In genomic region chr2:58046585-58047372, GRCh38 we compare ENCODE assay signal across 7 cellular contexts. TPM values are rescaled to one million over a fixed set of nuclear protein-coding genes. Genes with fewer than 3 reads are reported as not detected.
A peak's percentile ranks its signal among the peaks of the same experiment; 100 is the strongest.
DNase-seq lines count a peak whose midpoint lies in the region; ATAC-seq and FAIRE-seq lines count a peak whose summit lies in the region.

Gene VRK2, plus strand, starts transcription at chr2:58046806. Its CDS starts 2,026 bp downstream, at chr2:58048832.

- H3K27ac ChIP-seq in iPS-18a (ENCODE audit: low read length) (peak within 1 kb of the TSS; percentile 95), small intestine (ENCODE audit: low read depth in 1 of 2, low read length in 1 of 2) (peak within 1 kb of the TSS; percentile 89 to 98)

- no peaks in the 10 kb centered on the region for H3K9me3 ChIP-seq in iPS-18a (ENCODE audit: control insufficient read depth, low read depth, low read length)
- no peaks in the 10 kb centered on the region for H3K9me3 ChIP-seq in small intestine (ENCODE audit: control insufficient read depth, low read depth)

- peak within 1 kb of the TSS; percentile 83 for H3K9ac ChIP-seq in iPS-18a (ENCODE audit: low read length)

- ATAC-seq in GM18502 (IDR thresholded peaks at IDR 0.05; ENCODE audit: poor library complexity, unreplicated experiment) (peak; percentile 90), HG02943 (IDR thresholded peaks at IDR 0.05; ENCODE audit: low read depth, unreplicated experiment) (peak; percentile 90)

- H3K4me1 ChIP-seq in iPS-18a (ENCODE audit: control insufficient read depth, low read depth, low read length) (peaks cover 25% of the 10 kb centered on the region), small intestine (ENCODE audit: control insufficient read depth in 2 of 2, insufficient read depth in 1 of 2, low read depth in 1 of 2, low read length in 1 of 2) (peaks cover 0 to 6% of the 10 kb centered on the region in 2 donors)

- H3K36me3 ChIP-seq in iPS-18a (ENCODE audit: control insufficient read depth, low read depth, low read length) (peaks cover 12% of the 10 kb centered on the region), small intestine (ENCODE audit: control insufficient read depth in 2 of 2, insufficient read depth in 2 of 2, low read length in 2 of 2) (no peaks in the 10 kb centered on the region)

- H3K27me3 ChIP-seq in iPS-18a (ENCODE audit: control insufficient read depth, insufficient read depth, low read length) = no peaks in the 10 kb centered on the region
- H3K27me3 ChIP-seq in small intestine (ENCODE audit: control insufficient read depth in 2 of 2, insufficient read depth in 2 of 2, low read length in 2 of 2) = no peaks in the 10 kb centered on the region

- 0% methylated on average over 51 to 76 of the region's 76 CpGs for WGBS in small intestine, 3 donors

- no peak for FAIRE-seq in small intestine (lab: Jason Lieb, UNC)

- DNase-seq in NCI-H187 treated with DMSO at 0.1 percent for 48 hours (lab: John Stamatoyannopoulos, UW) = peak; percentile 29
- DNase-seq in UCSD-AML1 (lab: John Stamatoyannopoulos, UW; ENCODE audit: unreplicated experiment) = peak; percentile 94
- peak; percentile 17 for DNase-seq in brain pericyte (ENCODE audit: low read depth, low spot score)
- peak; percentile 92 for DNase-seq in small intestine

- H3K4me3 ChIP-seq in iPS-18a (ENCODE audit: low read length) = peak within 1 kb of the TSS; percentile 84
- H3K4me3 ChIP-seq in small intestine (ENCODE audit: low read depth in 1 of 2, low read length in 2 of 2) = peak within 1 kb of the TSS; percentile 67 to 75

RNA-seq across cellular contexts. Expression of gene VRK2, which starts in this region (rescaled TPM):
- polyA plus RNA-seq in small intestine = 1 to 10 TPM; 5.1 to 8.5 (median 5.4) TPM

Comparison
In these comparisons a context has a peak if more than half of its experiments do, and no peak if none do; other contexts are left out.
1. Peak in every context shown above with its lines: DNase-seq, ATAC-seq, H3K4me3 ChIP-seq and H3K27ac ChIP-seq.
2. DNase-seq: peak in every context shown above with its lines; median percentile 94 in UCSD-AML1; 92 in small intestine; 29 in NCI-H187 treated with DMSO at 0.1 percent for 48 hours; 17 in brain pericyte.